In the genomic region with DNA sequence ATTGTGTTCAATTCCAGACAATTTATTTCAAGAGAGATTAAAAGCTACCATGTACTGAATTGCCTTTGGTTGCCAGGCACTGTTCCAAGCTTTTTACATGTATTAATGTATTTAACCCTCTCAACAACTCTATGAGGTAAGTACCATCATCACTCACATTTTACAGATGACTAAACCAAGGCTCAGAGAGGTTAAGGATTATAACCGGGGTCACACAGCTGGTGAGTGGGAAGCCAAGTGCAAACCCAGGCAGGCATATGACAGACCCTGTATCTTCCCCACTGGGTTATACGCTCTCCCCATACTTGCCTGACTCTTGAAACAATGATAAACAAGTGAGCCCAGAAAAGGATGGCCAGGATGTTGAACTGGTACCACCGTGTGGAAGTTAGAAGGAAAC, we compare ENCODE assay signal across 28 cellular contexts.
"Had no signal": no experiment of that assay in that cellular context is flagged by ENCODE, and none has a peak within 500 bp of the region (broad histone marks: within the 10 kb centered on the region; RNA-seq: fewer than 3 reads in every experiment).

No MANE protein-coding gene starts in this region.

- H3K9me3 ChIP-seq: ascending aorta, breast epithelium, SJCRH30 had no signal

- H3K27ac ChIP-seq: ascending aorta, breast epithelium, SJCRH30, SK-N-MC, WERI-Rb-1 had no signal

- H3K4me3 ChIP-seq: ascending aorta, breast epithelium, SJCRH30, SK-N-MC had no signal

- H3K27me3 ChIP-seq: ascending aorta, breast epithelium had no signal

- H3K4me1 Mint-ChIP-seq: activated CD4-positive, alpha-beta T cell treated with anti-CD3 and anti-CD28 coated beads, Interleukin-2, amount 10 ng/mL, durations not matched to agents 24 days and 14 days; activated naive CD4-positive, alpha-beta T cell treated with anti-CD3 and anti-CD28 coated beads, Interleukin-2, amount 50 U/mL, for 24 hours; activated naive CD8-positive, alpha-beta T cell treated with anti-CD3 and anti-CD28 coated beads, Interleukin-2, amount 10 ng/mL, durations not matched to agents 7 days and 5 days had no signal

- DNase-seq: activated CD4-positive, alpha-beta T cell treated with anti-CD3 and anti-CD28 coated beads for 1 hour; activated CD4-positive, alpha-beta T cell treated with anti-CD3 and anti-CD28 coated beads, Interleukin-2, amount 10 ng/mL, durations not matched to agents 24 days and 14 days; activated CD4-positive, alpha-beta T cell treated with anti-CD3 and anti-CD28 coated beads, Interleukin-2, amount 50 U/mL, for 48 hours; activated CD4-positive, CD25-positive, alpha-beta regulatory T cell; activated CD8-positive, alpha-beta T cell treated with anti-CD3 and anti-CD28 coated beads, Interleukin-2, amount 10 ng/mL, durations not matched to agents 7 days and 5 days; activated gamma-delta T cell; activated naive CD4-positive, alpha-beta T cell treated with Interleukin-2 at 50 U/mL for 16 hours; activated naive CD8-positive, alpha-beta T cell treated with anti-CD3 and anti-CD28 coated beads, Interleukin-2, amount 10 ng/mL, durations not matched to agents 7 days and 5 days; activated T-cell treated with anti-CD3 and anti-CD28 coated beads, Interleukin-2, amount 50 U/mL, for 24 hours; amygdala; caudate nucleus; cerebellar nuclear complex; MM.1S; NCI-H1092 treated with DMSO at 0.1 percent for 48 hours; NCI-H1930; NCI-H2081 treated with DMSO at 0.1 percent for 48 hours; NCI-H226; NCI-H524 treated with DMSO at 0.1 percent for 48 hours; SHP77; T1000 had no signal

- H3K9me3 Mint-ChIP-seq: activated CD4-positive, alpha-beta T cell treated with anti-CD3 and anti-CD28 coated beads, Interleukin-2, amount 10 ng/mL, durations not matched to agents 24 days and 14 days; activated naive CD4-positive, alpha-beta T cell treated with anti-CD3 and anti-CD28 coated beads, Interleukin-2, amount 50 U/mL, for 24 hours; activated naive CD8-positive, alpha-beta T cell treated with anti-CD3 and anti-CD28 coated beads, Interleukin-2, amount 10 ng/mL, durations not matched to agents 7 days and 5 days; activated T-cell treated with anti-CD3 and anti-CD28 coated beads, Interleukin-2, amount 50 U/mL, for 24 hours; activated T-helper 2 cell treated with anti-CD3 and anti-CD28 coated beads, Interferon-gamma antibody, Interleukin-2, Interleukin-4, amounts not matched to agents 10 μg/mL and 5 μg/mL and 100 μg/mL, durations not matched to agents 14 hours and 24 hours and 36 hours had no signal

- H3K27me3 Mint-ChIP-seq: activated naive CD4-positive, alpha-beta T cell treated with anti-CD3 and anti-CD28 coated beads, Interleukin-2, amount 50 U/mL, for 24 hours; activated T-cell treated with anti-CD3 and anti-CD28 coated beads, Interleukin-2, amount 50 U/mL, for 24 hours had no signal

- H3K4me3 Mint-ChIP-seq: activated CD4-positive, alpha-beta T cell treated with anti-CD3 and anti-CD28 coated beads, Interleukin-2, amount 10 ng/mL, durations not matched to agents 24 days and 14 days; activated CD8-positive, alpha-beta T cell treated with anti-CD3 and anti-CD28 coated beads, Interleukin-2, amount 10 ng/mL, durations not matched to agents 7 days and 5 days; activated naive CD4-positive, alpha-beta T cell treated with anti-CD3 and anti-CD28 coated beads, Interleukin-2, amount 50 U/mL, for 24 hours; activated naive CD8-positive, alpha-beta T cell treated with anti-CD3 and anti-CD28 coated beads, Interleukin-2, amount 10 ng/mL, durations not matched to agents 7 days and 5 days; activated T-cell treated with anti-CD3 and anti-CD28 coated beads, Interleukin-2, amount 50 U/mL, for 24 hours had no signal

- H3K36me3 Mint-ChIP-seq: activated naive CD4-positive, alpha-beta T cell treated with anti-CD3 and anti-CD28 coated beads, Interleukin-2, amount 50 U/mL, for 24 hours; activated naive CD8-positive, alpha-beta T cell treated with anti-CD3 and anti-CD28 coated beads, Interleukin-2, amount 10 ng/mL, durations not matched to agents 7 days and 5 days had no signal

- H3K36me3 ChIP-seq: ascending aorta, breast epithelium, SJCRH30, WERI-Rb-1 had no signal

- H3K4me1 ChIP-seq: ascending aorta, breast epithelium had no signal

- ATAC-seq: activated CD8-positive, alpha-beta T cell treated with anti-CD3 and anti-CD28 coated beads, Interleukin-2, amount 10 ng/mL, durations not matched to agents 7 days and 5 days; Panc1 had no signal

- H3K27ac Mint-ChIP-seq: activated CD4-positive, alpha-beta T cell treated with anti-CD3 and anti-CD28 coated beads, Interleukin-2, amount 10 ng/mL, durations not matched to agents 24 days and 14 days; activated CD8-positive, alpha-beta T cell treated with anti-CD3 and anti-CD28 coated beads, Interleukin-2, amount 10 ng/mL, durations not matched to agents 7 days and 5 days; activated naive CD4-positive, alpha-beta T cell treated with anti-CD3 and anti-CD28 coated beads, Interleukin-2, amount 50 U/mL, for 24 hours; activated naive CD8-positive, alpha-beta T cell treated with anti-CD3 and anti-CD28 coated beads, Interleukin-2, amount 10 ng/mL, durations not matched to agents 7 days and 5 days; activated T-cell treated with anti-CD3 and anti-CD28 coated beads, Interleukin-2, amount 50 U/mL, for 24 hours; activated T-helper 2 cell treated with anti-CD3 and anti-CD28 coated beads, Interferon-gamma antibody, Interleukin-2, Interleukin-4, amounts not matched to agents 10 μg/mL and 5 μg/mL and 100 μg/mL, durations not matched to agents 14 hours and 24 hours and 36 hours had no signal
